In the genomic region with DNA sequence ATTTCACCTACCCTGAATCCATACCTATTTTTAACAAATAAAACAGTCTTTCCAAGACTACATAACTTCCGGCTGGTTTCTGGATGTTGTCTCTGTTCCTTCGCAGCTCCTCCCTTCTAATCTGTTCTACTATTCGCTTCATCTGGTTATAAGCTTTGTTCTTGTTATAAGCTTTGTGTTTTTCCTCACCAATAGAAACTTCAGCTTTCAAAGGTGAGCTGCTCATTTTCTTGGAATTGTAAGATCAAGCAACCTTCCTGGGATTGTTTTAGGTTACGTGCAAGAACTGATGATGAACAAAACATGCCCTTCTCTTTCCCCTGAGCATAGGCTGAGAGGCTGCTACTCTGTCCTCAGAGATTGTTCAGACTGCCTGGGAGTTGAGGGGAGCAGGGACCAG, we compare ENCODE assay signal across 8 cellular contexts. TPM values are rescaled to one million over a fixed set of nuclear protein-coding genes. Genes with fewer than 3 reads are reported as not detected.
DNase-seq lines count a peak whose midpoint lies in the region; ATAC-seq and TF ChIP-seq lines count a peak whose summit lies in the region.

No MANE protein-coding gene starts in this region.

- H3K4me1 ChIP-seq in ascending aorta: peaks cover 4% of the 10 kb centered on the region in 2 donors
- peaks cover 0 to 42% (median 10%) of the 10 kb centered on the region in 4 donors for H3K4me1 ChIP-seq in right lobe of liver
- H3K4me1 ChIP-seq in tibial artery: peaks cover 0 to 51% (median 9%) of the 10 kb centered on the region in 4 donors

- intact Hi-C loops in ascending aorta (cut with DNase I): loop anchor here (5.0 kb wide), 2 partner anchors 58 to 87 kb away; a partner anchor contains a TSS
- intact Hi-C loops in right lobe of liver (cut with DNase I): loop anchor here (10.0 kb wide), 2 partner anchors 71 to 89 kb away; a partner anchor contains a TSS
- intact Hi-C loops in tibial artery (cut with DNase I; ENCODE audit: low total_unique reads): loop anchor here (5.0 to 10.0 kb wide), 2 partner anchors 73 to 151 kb away; no protein-coding TSS in a partner anchor

- H3K36me3 ChIP-seq in ascending aorta: no peaks in the 10 kb centered on the region
- H3K36me3 ChIP-seq in right lobe of liver: no peaks in the 10 kb centered on the region
- no peaks in the 10 kb centered on the region for H3K36me3 ChIP-seq in tibial artery

- TF ChIP-seq POLR2A in right lobe of liver (IDR thresholded peaks at IDR 0.05): no peak

- H3K27ac ChIP-seq in ascending aorta (no peak overlapping the region), right lobe of liver (peak overlapping the region; percentile 27 to 96 (median 75)), tibial artery (peak overlapping the region; percentile 85 to 90)

- no peaks in the 10 kb centered on the region for H3K9me3 Mint-ChIP-seq in activated T-cell treated with anti-CD3 and anti-CD28 coated beads, Interleukin-2, amount 50 U/mL, for 24 hours

- H3K27me3 Mint-ChIP-seq in activated T-cell treated with anti-CD3 and anti-CD28 coated beads, Interleukin-2, amount 50 U/mL, for 24 hours: peaks cover 6% of the 10 kb centered on the region

- peak overlapping the region; percentile 86 for H3K4me3 Mint-ChIP-seq in activated T-cell treated with anti-CD3 and anti-CD28 coated beads, Interleukin-2, amount 50 U/mL, for 24 hours

- no peak for ATAC-seq in right lobe of liver
- ATAC-seq in GM18517 (IDR thresholded peaks at IDR 0.05; ENCODE audit: unreplicated experiment): no peak

- no peak for DNase-seq in activated T-cell treated with anti-CD3 and anti-CD28 coated beads, Interleukin-2, amount 50 U/mL, for 24 hours
- no peak for DNase-seq in activated T-cell treated with anti-CD3 and anti-CD28 coated beads, Interleukin-2, amount 50 U/mL, for 1 hour
- no peak for DNase-seq in ascending aorta (ENCODE audit: low spot score in 2 of 2)
- DNase-seq in right lobe of liver: no peak
- DNase-seq in tibial artery: no peak
- no peak for DNase-seq in activated gamma-delta T cell (lab: John Stamatoyannopoulos, UW)
- DNase-seq in NCI-H1092 (lab: John Stamatoyannopoulos, UW): no peak

- H3K9me3 ChIP-seq in ascending aorta (no peaks in the 10 kb centered on the region), right lobe of liver (no peaks in the 10 kb centered on the region), tibial artery (no peaks in the 10 kb centered on the region)

- WGBS in right lobe of liver (ENCODE audit: insufficient coverage, low coverage, low lambda C conversion rate, missing lambda C conversion rate): 16% methylated on average over 4 of the region's 4 CpGs

- peak overlapping the region; percentile 87 for H3K27ac Mint-ChIP-seq in activated T-cell treated with anti-CD3 and anti-CD28 coated beads, Interleukin-2, amount 50 U/mL, for 24 hours

- H3K27me3 ChIP-seq in ascending aorta (no peaks in the 10 kb centered on the region), right lobe of liver (no peaks in the 10 kb centered on the region), tibial artery (no peaks in the 10 kb centered on the region)

- H3K4me3 ChIP-seq in ascending aorta (peak overlapping the region; percentile 90 to 94), right lobe of liver (peak overlapping the region; percentile 68 to 89 (median 86)), tibial artery (peak overlapping the region; percentile 91 to 94)

- TF ChIP-seq CTCF in ascending aorta (IDR thresholded peaks at IDR 0.05) (no peak), right lobe of liver (IDR thresholded peaks at IDR 0.05) (no peak), tibial artery (IDR thresholded peaks at IDR 0.05) (no peak)

- H3K4me1 Mint-ChIP-seq in activated T-cell treated with anti-CD3 and anti-CD28 coated beads, Interleukin-2, amount 50 U/mL, for 24 hours (ENCODE audit: low read depth): peaks cover 53% of the 10 kb centered on the region

- peaks cover 25% of the 10 kb centered on the region for H3K36me3 Mint-ChIP-seq in activated T-cell treated with anti-CD3 and anti-CD28 coated beads, Interleukin-2, amount 50 U/mL, for 24 hours (ENCODE audit: low read depth)

RNA-seq across cellular contexts. Expression of a gene that starts 2.1 kb away (rescaled TPM):
- total RNA-seq in ascending aorta (28.7 TPM), right lobe of liver (1 to 10 TPM; 5.4 to 8.5 (median 7.5) TPM)

Comparison
In these comparisons a context has a peak if more than half of its experiments do, and no peak if none do; other contexts are left out.
1. H3K27ac ChIP-seq: peak in right lobe of liver (3 of 3) and tibial artery (2 of 2); none in ascending aorta (0 of 2).
2. Peak in every context shown above with its lines, with median percentiles within 50 percentile points of each other: H3K4me3 ChIP-seq.